Comparison of ENCODE assay signal across 9 cellular contexts in genomic region chr15:92531406-92531805, GRCh38.
"Had no signal": no experiment of that assay in that cellular context is flagged by ENCODE, and none has a peak within 500 bp of the region (broad histone marks: within the 10 kb centered on the region; RNA-seq: fewer than 3 reads in every experiment).

No MANE protein-coding gene starts in this region.

- DNase-seq: GM23248, GOT3, H7, HFFc6 had no signal

- H3K4me3 Mint-ChIP-seq: HFFc6 had no signal

- H2AFZ ChIP-seq: GM23248 had no signal

- H3K4me1 ChIP-seq: HAP-1 had no signal

- H3K4me1 Mint-ChIP-seq: IgD-negative memory B cell had no signal

- H3K36me3 ChIP-seq: HAP-1 had no signal

- H3K27ac Mint-ChIP-seq: HFFc6, IgD-negative memory B cell had no signal

- H3K27ac ChIP-seq: GM23248, HL-60 had no signal

- H3K9ac ChIP-seq: GM23248 had no signal

- ATAC-seq: HCT116, HepG2 had no signal

- H3K4me3 ChIP-seq: GM23248, HAP-1 had no signal
